In the genomic region with DNA sequence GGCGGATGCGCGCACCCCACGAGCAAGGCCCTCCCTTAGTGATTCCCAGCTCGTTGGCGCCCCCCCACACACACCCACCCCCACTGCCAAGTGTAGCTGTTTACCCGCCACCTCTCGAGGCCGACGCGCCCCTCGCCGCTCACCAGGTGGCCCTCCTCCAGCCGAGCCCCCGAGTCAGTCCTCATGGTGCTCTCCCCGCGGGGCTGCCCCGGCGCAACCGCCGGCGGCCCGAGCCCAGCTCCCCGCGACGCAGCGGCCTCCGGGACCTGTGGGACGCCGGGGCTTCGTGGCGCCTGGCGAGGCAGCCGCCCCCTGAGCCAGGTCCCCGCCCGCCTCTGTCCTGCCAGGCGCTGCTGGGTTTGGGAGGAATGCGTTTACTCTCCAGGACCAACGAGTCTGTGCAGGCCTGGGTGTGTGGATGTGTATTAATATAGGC, we compare ENCODE assay signal across 7 cellular contexts. TPM values are rescaled to one million over a fixed set of nuclear protein-coding genes. Genes with fewer than 3 reads are reported as not detected.
DNase-seq lines count a peak whose midpoint lies in the region; ATAC-seq and TF ChIP-seq lines count a peak whose summit lies in the region.

A gene with protein sequence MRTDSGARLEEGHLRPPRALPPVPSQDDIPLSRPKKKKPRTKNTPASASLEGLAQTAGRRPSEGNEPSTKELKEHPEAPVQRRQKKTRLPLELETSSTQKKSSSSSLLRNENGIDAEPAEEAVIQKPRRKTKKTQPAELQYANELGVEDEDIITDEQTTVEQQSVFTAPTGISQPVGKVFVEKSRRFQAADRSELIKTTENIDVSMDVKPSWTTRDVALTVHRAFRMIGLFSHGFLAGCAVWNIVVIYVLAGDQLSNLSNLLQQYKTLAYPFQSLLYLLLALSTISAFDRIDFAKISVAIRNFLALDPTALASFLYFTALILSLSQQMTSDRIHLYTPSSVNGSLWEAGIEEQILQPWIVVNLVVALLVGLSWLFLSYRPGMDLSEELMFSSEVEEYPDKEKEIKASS (minus strand): TSS at position 288 of the 436 bp plus-strand sequence. CDS start 103 bp downstream, at position 185.

- POLR2A ChIA-PET in activated CD4-positive, alpha-beta memory T cell treated with anti-CD3 and anti-CD28 coated beads for 36 hours (lab: Charles Lee) = interaction anchor here (0.6 to 1.5 kb wide), 3 partner anchors 9 to 137 kb away, joined by 3 to 8 read pairs (median 4); a partner anchor contains a TSS

- no peak for TF ChIP-seq EP300 in tibial nerve (IDR thresholded peaks at IDR 0.05)

- peak within 1 kb of the TSS; percentile 92 for H3K9ac ChIP-seq in KMS-11

- peak within 1 kb of the TSS; percentile 63 for H3K4me2 ChIP-seq in KMS-11

- H4K20me1 ChIP-seq in KMS-11 (ENCODE audit: insufficient read depth) = no peaks in the 10 kb centered on the region

- H3K4me1 ChIP-seq in KMS-11 (ENCODE audit: low read depth, poor library complexity, severe bottlenecking) = peaks cover 8% of the 10 kb centered on the region
- peaks cover 5 to 39% (median 9%) of the 10 kb centered on the region in 3 donors for H3K4me1 ChIP-seq in esophagus squamous epithelium
- peaks cover 0 to 19% (median 0%) of the 10 kb centered on the region in 4 donors for H3K4me1 ChIP-seq in tibial nerve

- H3K27me3 ChIP-seq in KMS-11 (ENCODE audit: insufficient read depth, low read depth) = no peaks in the 10 kb centered on the region
- no peaks in the 10 kb centered on the region for H3K27me3 ChIP-seq in esophagus squamous epithelium
- H3K27me3 ChIP-seq in tibial nerve = no peaks in the 10 kb centered on the region

- no peaks in the 10 kb centered on the region for H3K9me3 Mint-ChIP-seq in activated CD4-positive, alpha-beta memory T cell treated with anti-CD3 and anti-CD28 coated beads for 36 hours
- no peaks in the 10 kb centered on the region for H3K9me3 Mint-ChIP-seq in naive B cell

- H3K27ac Mint-ChIP-seq in activated CD4-positive, alpha-beta memory T cell treated with anti-CD3 and anti-CD28 coated beads for 36 hours = peak within 1 kb of the TSS; percentile 84
- peak within 1 kb of the TSS; percentile 94 to 99 (median 98) for H3K27ac Mint-ChIP-seq in naive B cell

- no peaks in the 10 kb centered on the region for H3K79me2 ChIP-seq in KMS-11 (ENCODE audit: insufficient read depth, low read depth)

- H3K36me3 Mint-ChIP-seq in activated CD4-positive, alpha-beta memory T cell treated with anti-CD3 and anti-CD28 coated beads for 36 hours = peaks cover 3% of the 10 kb centered on the region
- no peaks in the 10 kb centered on the region for H3K36me3 Mint-ChIP-seq in naive B cell

- intact Hi-C loops in activated CD4-positive, alpha-beta memory T cell treated with anti-CD3 and anti-CD28 coated beads for 36 hours (cut with micrococcal nuclease) = loop anchor here (2.0 to 10.0 kb wide), 6 partner anchors 192 to 528 kb away; a partner anchor contains a TSS
- intact Hi-C loops in esophagus squamous epithelium (cut with DNase I) = no loop called here

- peak; percentile 47 for ATAC-seq in GM21786 (IDR thresholded peaks at IDR 0.05; ENCODE audit: unreplicated experiment)
- peak; percentile 52 to 65 for ATAC-seq in naive B cell (ENCODE audit: low read depth in 2 of 2)

- TF ChIP-seq POLR2A in esophagus squamous epithelium (IDR thresholded peaks at IDR 0.05) = peak in 1 of 4 donors; percentile 31
- no peak for TF ChIP-seq POLR2A in tibial nerve (IDR thresholded peaks at IDR 0.05)

- H3K4me3 Mint-ChIP-seq in activated CD4-positive, alpha-beta memory T cell treated with anti-CD3 and anti-CD28 coated beads for 36 hours = peak within 1 kb of the TSS; percentile 87
- H3K4me3 Mint-ChIP-seq in naive B cell = peak within 1 kb of the TSS; percentile 87 to 99 (median 96)

- TF ChIP-seq CTCF in GM12865 (IDR thresholded peaks at IDR 0.05; ENCODE audit: insufficient read depth, low read depth, low read length, missing control alignments) = peak; percentile 9
- TF ChIP-seq CTCF in KMS-11 (conservative IDR thresholded peaks at IDR 0.05; ENCODE audit: low read depth, low read length) = no peak
- no peak for TF ChIP-seq CTCF in esophagus squamous epithelium (IDR thresholded peaks at IDR 0.05)
- TF ChIP-seq CTCF in tibial nerve (IDR thresholded peaks at IDR 0.05) = no peak

- CTCF ChIA-PET in activated CD4-positive, alpha-beta memory T cell treated with anti-CD3 and anti-CD28 coated beads for 36 hours (lab: Charles Lee) = interaction anchor here (1.3 kb wide), 1 partner anchor 411 kb away, joined by 4 read pairs; no protein-coding TSS in a partner anchor

- peak; percentile 59 for DNase-seq in GM12865 (ENCODE audit: low read depth)
- DNase-seq in activated CD4-positive, alpha-beta memory T cell treated with anti-CD3 and anti-CD28 coated beads for 36 hours = no peak
- no peak for DNase-seq in esophagus squamous epithelium (lab: John Stamatoyannopoulos, UW)
- DNase-seq in naive B cell = peak; percentile 60
- DNase-seq in tibial nerve (ENCODE audit: low spot score in 2 of 2) = peak in 1 of 2 donors; percentile 29

- H3K4me1 Mint-ChIP-seq in activated CD4-positive, alpha-beta memory T cell treated with anti-CD3 and anti-CD28 coated beads for 36 hours (ENCODE audit: low read depth) = peaks cover 10% of the 10 kb centered on the region
- H3K4me1 Mint-ChIP-seq in naive B cell = peaks cover 5 to 10% (median 7%) of the 10 kb centered on the region in 3 donors

- no peaks in the 10 kb centered on the region for H3K36me3 ChIP-seq in KMS-11 (ENCODE audit: insufficient read depth)
- H3K36me3 ChIP-seq in esophagus squamous epithelium = peaks cover 0 to 14% (median 0%) of the 10 kb centered on the region in 3 donors
- H3K36me3 ChIP-seq in tibial nerve = peaks cover 0 to 10% (median 0%) of the 10 kb centered on the region in 3 donors

- H2AFZ ChIP-seq in KMS-11 (ENCODE audit: low read depth) = peak within 1 kb of the TSS; percentile 99

- peak within 1 kb of the TSS; percentile 96 for H3K4me3 ChIP-seq in GM12865 (ENCODE audit: low read depth, low read length)
- peak within 1 kb of the TSS; percentile 83 for H3K4me3 ChIP-seq in KMS-11 (IDR thresholded peaks at IDR 0.05; ENCODE audit: insufficient read depth, low read depth, low read length)
- peak within 1 kb of the TSS; percentile 68 to 85 (median 82) for H3K4me3 ChIP-seq in esophagus squamous epithelium
- H3K4me3 ChIP-seq in tibial nerve = peak within 1 kb of the TSS; percentile 76 to 98 (median 83)

- 0 to 17% methylated on average over 1 to 12 of the region's 39 CpGs for WGBS in esophagus squamous epithelium, 2 donors
- 0 to 1% methylated on average over 11 to 39 of the region's 39 CpGs for WGBS in tibial nerve, 2 donors

- H3K27me3 Mint-ChIP-seq in activated CD4-positive, alpha-beta memory T cell treated with anti-CD3 and anti-CD28 coated beads for 36 hours = no peaks in the 10 kb centered on the region
- H3K27me3 Mint-ChIP-seq in naive B cell = peaks cover 0 to 5% (median 4%) of the 10 kb centered on the region in 3 donors

- H3K27ac ChIP-seq in KMS-11 (peak within 1 kb of the TSS; percentile 71), esophagus squamous epithelium (peak within 1 kb of the TSS; percentile 93 to 98 (median 96)), tibial nerve (peak within 1 kb of the TSS; percentile 90 to 98 (median 94))

- H3K9me3 ChIP-seq in esophagus squamous epithelium (no peaks in the 10 kb centered on the region), tibial nerve (no peaks in the 10 kb centered on the region)

RNA-seq across cellular contexts. Expression of the gene that starts here (rescaled TPM):
- 10 to 100 TPM; 15.4 to 18.3 TPM for total RNA-seq in activated CD4-positive, alpha-beta memory T cell treated with anti-CD3 and anti-CD28 coated beads for 36 hours
- total RNA-seq in esophagus squamous epithelium (10 to 100 TPM; 12.8 to 43.3 (median 26.8) TPM), tibial nerve (10 to 100 TPM in 3 of 4 donors, 1 to 10 TPM in 1; 7.2 to 32.1 (median 21.1) TPM)
- 1 to 10 TPM; 1.9 to 4.7 (median 2.5) TPM for polyA plus RNA-seq in naive B cell (ENCODE audit: low read depth in 6 of 6)

Comparison
In these comparisons a context has a peak if more than half of its experiments do, and no peak if none do; other contexts are left out.
1. DNase-seq: peak in GM12865 (single experiment) and naive B cell (single experiment); none in activated CD4-positive, alpha-beta memory T cell treated with anti-CD3 and anti-CD28 coated beads for 36 hours (single experiment) and esophagus squamous epithelium (single experiment).
2. Peak in every context shown above with its lines, with median percentiles within 50 percentile points of each other: H3K4me3 ChIP-seq and H3K27ac ChIP-seq.